20 cellular contexts compared by ENCODE assay signal in the genomic region with DNA sequence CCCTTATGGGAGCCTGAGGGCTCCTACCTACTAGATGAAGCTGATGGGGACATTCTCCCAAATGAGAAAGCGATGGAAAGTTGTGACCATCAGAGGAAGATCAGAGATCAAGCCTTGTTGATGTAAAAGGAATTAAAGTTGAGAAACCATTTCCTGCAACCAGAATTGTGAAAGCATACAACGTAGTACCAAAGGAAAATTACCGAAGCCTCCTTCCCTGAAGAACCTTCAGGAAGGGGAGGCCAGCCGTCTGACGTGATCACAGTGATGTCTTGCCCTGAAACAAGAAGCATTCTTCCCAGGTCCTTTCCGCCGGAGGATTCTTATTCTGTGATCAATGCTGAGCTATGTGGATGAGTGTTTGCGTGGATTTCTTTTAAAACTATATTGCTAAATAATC.
DNase-seq lines count a peak whose midpoint lies in the region; ATAC-seq and TF ChIP-seq lines count a peak whose summit lies in the region.
"Had no signal": no experiment of that assay in that cellular context is flagged by ENCODE, and none has a peak within 500 bp of the region (broad histone marks: within the 10 kb centered on the region; RNA-seq: fewer than 3 reads in every experiment).

No MANE protein-coding gene starts in this region.

- no peaks in the 10 kb centered on the region for H4K20me1 ChIP-seq in smooth muscle cell (ENCODE audit: low read depth)

- peak overlapping the region in 2 of 5 donors; percentile 18 to 67 for H3K27ac ChIP-seq in adrenal gland
- H3K27ac ChIP-seq in smooth muscle cell (ENCODE audit: low read depth), result peak overlapping the region; percentile 42
- H3K27ac ChIP-seq in CD4-positive, alpha-beta T cell (ENCODE audit: low read depth, low read length), result no peak overlapping the region
- no peak overlapping the region for H3K27ac ChIP-seq in A673 (ENCODE audit: low read depth, low read length, poor library complexity, severe bottlenecking)
- no peak overlapping the region for H3K27ac ChIP-seq in dorsolateral prefrontal cortex
- H3K27ac ChIP-seq: 22Rv1, KMS-11, PC-9, SJCRH30 had no signal

- peak; percentile 36 for DNase-seq in NOMO-1 treated with DMSO at 0.1 percent for 48 hours (lab: John Stamatoyannopoulos, UW; ENCODE audit: unreplicated experiment)
- no peak for DNase-seq in NOMO-1 treated with dmso at 0.1 percent for 144 hours (lab: John Stamatoyannopoulos, UW; ENCODE audit: unreplicated experiment)
- DNase-seq in adrenal gland, result peak in 5 of 7 donors; percentile 38 to 78 (median 55)
- DNase-seq in fibroblast of villous mesenchyme (ENCODE audit: low read depth), result peak; percentile 98
- no peak for DNase-seq in smooth muscle cell (lab: John Stamatoyannopoulos, UW; ENCODE audit: unreplicated experiment)
- DNase-seq in CD4-positive, alpha-beta T cell, result no peak
- no peak for DNase-seq in A673 (ENCODE audit: low spot score)
- DNase-seq in dorsolateral prefrontal cortex, result no peak
- DNase-seq: BE2C; DMS 273 treated with DMSO at 0.1 percent for 48 hours; GF-D8; HFFc6; NCI-H1105 treated with DMSO at 0.1 percent for 48 hours; NCI-H187; NCI-H526 treated with DMSO at 0.1 percent for 48 hours; NK-92 treated with Interleukin-12 subunit alpha and Interleukin-12 subunit beta, amount 100 ng/mL, for 24 hours; PC-9; SJCRH30 had no signal

- 70 to 76% (median 74%) methylated on average over 8 of the region's 8 CpGs for WGBS in adrenal gland, 4 donors
- WGBS in smooth muscle cell (ENCODE audit: low lambda C conversion rate), result 49% methylated on average over 8 of the region's 8 CpGs

- no peak overlapping the region for H3K9ac ChIP-seq in smooth muscle cell (ENCODE audit: low read depth)
- H3K9ac ChIP-seq: KMS-11 had no signal

- no TSS peak for BruUV-seq in A673 (replicated peaks; lab: Mats Ljungman, UMichigan)

- H3K4me2 ChIP-seq in smooth muscle cell, result no peak overlapping the region
- H3K4me2 ChIP-seq: KMS-11, PC-9 had no signal

- H3K36me3 ChIP-seq in adrenal gland (replicated peaks in 1 of 2) (no peaks in the 10 kb centered on the region), smooth muscle cell (ENCODE audit: low read depth) (no peaks in the 10 kb centered on the region), A673 (ENCODE audit: insufficient read depth, low read length, poor library complexity, severe bottlenecking) (no peaks in the 10 kb centered on the region)
- H3K36me3 ChIP-seq: BE2C, SJCRH30 had no signal

- H3K27ac Mint-ChIP-seq in CD4-positive, alpha-beta T cell, result no peak overlapping the region
- H3K27ac Mint-ChIP-seq: HFFc6 had no signal

- intact Hi-C loops in adrenal gland (cut with DNase I), result no loop called here
- intact Hi-C loops in CD4-positive, alpha-beta T cell (cut with DNase I, micrococcal nuclease), result no loop called here
- intact Hi-C loops in A673 (cut with micrococcal nuclease; ENCODE audit: unreplicated experiment), result no loop called here
- intact Hi-C loops in dorsolateral prefrontal cortex (cut with DNase I), result no loop called here

- no peaks in the 10 kb centered on the region for H3K36me3 Mint-ChIP-seq in CD4-positive, alpha-beta T cell (ENCODE audit: low read depth)

- no peaks in the 10 kb centered on the region for H3K79me2 ChIP-seq in smooth muscle cell (ENCODE audit: low read depth)

- H3F3A ChIP-seq in smooth muscle cell (ENCODE audit: low read depth), result peaks cover 11% of the 10 kb centered on the region

- no peak overlapping the region for H3K4me3 Mint-ChIP-seq in CD4-positive, alpha-beta T cell
- H3K4me3 Mint-ChIP-seq: HFFc6 had no signal

- no peaks in the 10 kb centered on the region for H3K27me3 Mint-ChIP-seq in CD4-positive, alpha-beta T cell

- ATAC-seq in CD4-positive, alpha-beta T cell (ENCODE audit: poor library complexity), result no peak

- TF ChIP-seq POLR2A in adrenal gland (IDR thresholded peaks at IDR 0.05), result no peak

- H3K4me3 ChIP-seq in adrenal gland, result no peak overlapping the region
- no peak overlapping the region for H3K4me3 ChIP-seq in fibroblast of villous mesenchyme (ENCODE audit: low read depth, low read length)
- no peak overlapping the region for H3K4me3 ChIP-seq in smooth muscle cell
- no peak overlapping the region for H3K4me3 ChIP-seq in A673 (ENCODE audit: low read depth, low read length, poor library complexity, severe bottlenecking)
- no peak overlapping the region for H3K4me3 ChIP-seq in dorsolateral prefrontal cortex
- H3K4me3 ChIP-seq: PC-9, SJCRH30 had no signal

- H3K9me3 ChIP-seq in adrenal gland (replicated peaks in 1 of 3), result no peaks in the 10 kb centered on the region
- peaks cover 4% of the 10 kb centered on the region for H3K9me3 ChIP-seq in smooth muscle cell (replicated peaks; ENCODE audit: low read depth)
- no peaks in the 10 kb centered on the region for H3K9me3 ChIP-seq in CD4-positive, alpha-beta T cell (ENCODE audit: control insufficient read depth, low read length)
- peaks cover 4% of the 10 kb centered on the region for H3K9me3 ChIP-seq in A673 (ENCODE audit: low read depth, low read length, poor library complexity, severe bottlenecking)
- H3K9me3 ChIP-seq: SJCRH30 had no signal

- POLR2A ChIA-PET in CD4-positive, alpha-beta T cell (lab: Charles Lee), result no interaction called here
- POLR2A ChIA-PET in A673 (lab: Charles Lee; ENCODE audit: low non-redundant PET), result no interaction called here

- H3K27me3 ChIP-seq in adrenal gland (no peaks in the 10 kb centered on the region), smooth muscle cell (ENCODE audit: low read depth) (no peaks in the 10 kb centered on the region), A673 (replicated peaks; ENCODE audit: insufficient read depth, low read depth, low read length, poor library complexity) (no peaks in the 10 kb centered on the region), dorsolateral prefrontal cortex (peaks cover 0 to 4% (median 0%) of the 10 kb centered on the region in 45 donors)
- no peaks in the 10 kb centered on the region for H3K27me3 ChIP-seq in CD4-positive, alpha-beta T cell (ENCODE audit: control insufficient read depth, insufficient read depth, low read length)
- H3K27me3 ChIP-seq: BE2C, SJCRH30 had no signal

- no peaks in the 10 kb centered on the region for H3K4me1 Mint-ChIP-seq in CD4-positive, alpha-beta T cell (ENCODE audit: low read depth)

- H3K9me3 Mint-ChIP-seq in CD4-positive, alpha-beta T cell, result no peaks in the 10 kb centered on the region
- H3K9me3 Mint-ChIP-seq: HFFc6 had no signal

- peaks cover 8 to 13% of the 10 kb centered on the region in 2 donors for H3K4me1 ChIP-seq in adrenal gland (replicated peaks in 1 of 2)
- peaks cover 13% of the 10 kb centered on the region for H3K4me1 ChIP-seq in smooth muscle cell (ENCODE audit: low read depth)
- no peaks in the 10 kb centered on the region for H3K4me1 ChIP-seq in A673 (ENCODE audit: insufficient read depth, low read length, poor library complexity, severe bottlenecking)
- H3K4me1 ChIP-seq: BE2C had no signal

- H2AFZ ChIP-seq in smooth muscle cell (ENCODE audit: low read depth), result no peak overlapping the region
- H2AFZ ChIP-seq: PC-9 had no signal

- CTCF ChIA-PET in CD4-positive, alpha-beta T cell (lab: Charles Lee), result no interaction called here
- CTCF ChIA-PET in A673 (lab: Charles Lee), result interaction anchor here (0.6 kb wide), 1 partner anchor 378 kb away, joined by 3 read pairs; no protein-coding TSS in a partner anchor

- TF ChIP-seq CTCF in adrenal gland (IDR thresholded peaks at IDR 0.05) (no peak), fibroblast of villous mesenchyme (IDR thresholded peaks at IDR 0.05; ENCODE audit: insufficient read depth, low read depth, low read length) (no peak), smooth muscle cell (IDR thresholded peaks at IDR 0.05; ENCODE audit: borderline replicate concordance, insufficient read depth, poor library complexity, severe bottlenecking) (no peak), A673 (conservative IDR thresholded peaks at IDR 0.05; ENCODE audit: low read depth, low read length) (no peak), dorsolateral prefrontal cortex (IDR thresholded peaks at IDR 0.05 in 54 of 56, conservative IDR thresholded peaks at IDR 0.05 in 2 of 56; ENCODE audit: low read depth in 1 of 56, partially characterized antibody in 56 of 56) (no peak)
- TF ChIP-seq CTCF in CD4-positive, alpha-beta T cell (IDR thresholded peaks at IDR 0.05), result no peak

Comparison
In these comparisons a context has a peak if more than half of its experiments do, and no peak if none do; other contexts are left out.
1. DNase-seq: peak in NOMO-1 treated with DMSO at 0.1 percent for 48 hours (single experiment), adrenal gland (5 of 7) and fibroblast of villous mesenchyme (single experiment); none in NOMO-1 treated with dmso at 0.1 percent for 144 hours (single experiment), smooth muscle cell (single experiment), CD4-positive, alpha-beta T cell (0 of 10), A673 (single experiment) and dorsolateral prefrontal cortex (0 of 10).